Comparison of ENCODE assay signal across 28 cellular contexts in genomic region chr19:53957448-53958167, GRCh38. TPM values are rescaled to one million over a fixed set of nuclear protein-coding genes. Genes with fewer than 3 reads are reported as not detected.
DNase-seq lines count a peak whose midpoint lies in the region; ATAC-seq and TF ChIP-seq lines count a peak whose summit lies in the region.
"Had no signal": no experiment of that assay in that cellular context is flagged by ENCODE, and none has a peak within 500 bp of the region (broad histone marks: within the 10 kb centered on the region; RNA-seq: fewer than 3 reads in every experiment).

No MANE protein-coding gene starts in this region.

- CTCF ChIA-PET in WTC11 (lab: Charles Lee) (interaction anchor here (0.7 to 6.4 kb wide), 8 partner anchors 10 to 75 kb away, joined by 3 to 38 read pairs (median 6); partner anchors contain the start of gene PRKCG), MCF 10A (lab: Yijun Ruan, JAX) (interaction anchor here (0.8 kb wide), 1 partner anchor 65 kb away, joined by 3 read pairs; no protein-coding TSS in a partner anchor)

- H3K4me2 ChIP-seq in H9 (ENCODE audit: insufficient read depth, insufficient read length, low read length) = peak overlapping the region; percentile 99
- H3K4me2 ChIP-seq in neuronal stem cell (ENCODE audit: insufficient read depth, low read length, poor library complexity, severe bottlenecking) = no peak overlapping the region

- H3K14ac ChIP-seq in H9 (ENCODE audit: insufficient read depth, low read length) (peak overlapping the region; percentile 82; the same call in 1 of the 2 replicates), neuronal stem cell (ENCODE audit: low read length) (no peak overlapping the region)

- H2BK120ac ChIP-seq in H9 (ENCODE audit: low read depth, low read length, poor library complexity, severe bottlenecking) (peak overlapping the region; percentile 75), neuronal stem cell (ENCODE audit: low read depth, low read length) (no peak overlapping the region)

- H3K23me2 ChIP-seq in H9 (ENCODE audit: insufficient read length, low read depth, low read length, poor library complexity, severe bottlenecking) = peaks cover 41% of the 10 kb centered on the region

- H2AFZ ChIP-seq in H9 (ENCODE audit: low read length) (no peak overlapping the region), neuronal stem cell (ENCODE audit: low read length) (peak overlapping the region; percentile 66)
- H2AFZ ChIP-seq: parathyroid adenoma had no signal

- H2AK5ac ChIP-seq in H9 (ENCODE audit: insufficient read length, low read length) (peak overlapping the region; percentile 52), neuronal stem cell (ENCODE audit: low read depth, low read length) (no peak overlapping the region)

- H3K9me3 Mint-ChIP-seq in H9 (peaks cover 0 to 3% of the 10 kb centered on the region in 2 experiments; a peak in 1 of 5 replicates), WTC11 (no peaks in the 10 kb centered on the region), MCF 10A (ENCODE audit: unreplicated experiment) (no peaks in the 10 kb centered on the region), type B pancreatic cell (no peaks in the 10 kb centered on the region)
- H3K9me3 Mint-ChIP-seq: activated CD4-positive, alpha-beta T cell treated with anti-CD3 and anti-CD28 coated beads, Interleukin-2, amount 10 ng/mL, durations not matched to agents 24 days and 14 days; activated T-cell treated with anti-CD3 and anti-CD28 coated beads, Interleukin-2, amount 50 U/mL, for 24 hours had no signal

- intact Hi-C loops in MCF 10A (cut with micrococcal nuclease) = no loop called here

- no CpG with 5 or more reads among the region's 15 CpGs for WGBS in H9 (ENCODE audit: extremely low coverage, insufficient read length, low lambda C conversion rate)
- WGBS in neuronal stem cell (ENCODE audit: extremely low coverage in 2 of 2, insufficient read length in 2 of 2, insufficient replicate concordance in 1 of 2), 2 donors = no CpG with 5 or more reads among the region's 15 CpGs

- H3K9me3 ChIP-seq in H9 (ENCODE audit: control insufficient read depth, low read depth, low read length) (no peaks in the 10 kb centered on the region), neuronal stem cell (replicated peaks in 1 of 2; ENCODE audit: control insufficient read depth in 2 of 2, insufficient read depth in 1 of 2, low read depth in 1 of 2, low read length in 2 of 2) (no peaks in the 10 kb centered on the region)
- H3K9me3 ChIP-seq: esophagus squamous epithelium, HAP-1 had no signal

- H3K23ac ChIP-seq in H9 (ENCODE audit: insufficient read length, low read depth, low read length) (no peak overlapping the region), neuronal stem cell (ENCODE audit: low read depth, low read length, poor library complexity) (no peak overlapping the region)

- H2BK12ac ChIP-seq in H9 (ENCODE audit: insufficient read length, low read depth, low read length) (peak overlapping the region; percentile 96), neuronal stem cell (ENCODE audit: low read length) (no peak overlapping the region)

- peaks cover 50% of the 10 kb centered on the region for H3K27me3 Mint-ChIP-seq in H9 (ENCODE audit: low read depth)
- no peaks in the 10 kb centered on the region; the same call in 1 of the 2 replicates for H3K27me3 Mint-ChIP-seq in WTC11 (ENCODE audit: low read depth)
- H3K27me3 Mint-ChIP-seq in MCF 10A (ENCODE audit: insufficient read depth, unreplicated experiment) = peaks cover 58% of the 10 kb centered on the region
- H3K27me3 Mint-ChIP-seq in type B pancreatic cell = peaks cover 72% of the 10 kb centered on the region

- H3K4ac ChIP-seq in H9 (ENCODE audit: low read depth, low read length) (peak overlapping the region; percentile 68; the same call in 1 of the 2 replicates), neuronal stem cell (ENCODE audit: low read length) (no peak overlapping the region)

- H3K27ac ChIP-seq in H9 (ENCODE audit: insufficient read length, low read depth, low read length) (peak overlapping the region; percentile 87), neuronal stem cell (replicated peaks; ENCODE audit: low read length) (no peak overlapping the region)
- H3K27ac ChIP-seq: esophagus squamous epithelium, parathyroid adenoma, SK-N-MC had no signal

- H3K9ac ChIP-seq in H9 (ENCODE audit: extremely low read depth, insufficient read length, low read length) (peak overlapping the region; percentile 56), neuronal stem cell (ENCODE audit: low read depth, low read length, poor library complexity) (no peak overlapping the region)
- H3K9ac ChIP-seq: parathyroid adenoma had no signal

- no peaks in the 10 kb centered on the region for H4K20me1 ChIP-seq in H9 (ENCODE audit: control insufficient read depth, insufficient read depth, insufficient read length)

- H2BK5ac ChIP-seq in H9 (ENCODE audit: insufficient read length, low read length) (peak overlapping the region; percentile 11), neuronal stem cell (ENCODE audit: low read length) (no peak overlapping the region)

- H3K79me1 ChIP-seq in H9 (ENCODE audit: insufficient read depth, low read depth, low read length, poor library complexity, severe bottlenecking) (no peaks in the 10 kb centered on the region), neuronal stem cell (ENCODE audit: low read depth, low read length) (no peaks in the 10 kb centered on the region)

- peak overlapping the region; percentile 75 to 94 (median 84) for H3K27ac Mint-ChIP-seq in H9
- H3K27ac Mint-ChIP-seq in WTC11 = peak overlapping the region; percentile 77
- H3K27ac Mint-ChIP-seq in MCF 10A (ENCODE audit: low read depth, unreplicated experiment) = no peak overlapping the region
- no peak overlapping the region for H3K27ac Mint-ChIP-seq in type B pancreatic cell
- H3K27ac Mint-ChIP-seq: activated CD4-positive, alpha-beta T cell treated with anti-CD3 and anti-CD28 coated beads, Interleukin-2, amount 10 ng/mL, durations not matched to agents 24 days and 14 days; activated T-cell treated with anti-CD3 and anti-CD28 coated beads, Interleukin-2, amount 50 U/mL, for 24 hours; naive thymus-derived CD8-positive, alpha-beta T cell had no signal

- peak overlapping the region; percentile 96 for H3T11ph ChIP-seq in H9 (ENCODE audit: low read length)

- ATAC-seq in WTC11 = peak; percentile 46
- ATAC-seq: naive thymus-derived CD8-positive, alpha-beta T cell; right cardiac atrium had no signal

- H4K8ac ChIP-seq in H9 (replicated peaks; ENCODE audit: insufficient read length, low read depth, low read length) (no peak overlapping the region), neuronal stem cell (ENCODE audit: low read depth, low read length) (no peak overlapping the region)

- H3K4me3 ChIP-seq in iPS-11a (ENCODE audit: low read depth, low read length) = peak overlapping the region; percentile 20
- H3K4me3 ChIP-seq in neuronal stem cell (ENCODE audit: low read length in 2 of 2) = no peak overlapping the region
- H3K4me3 ChIP-seq: esophagus squamous epithelium, HAP-1, SK-N-MC had no signal

- no peaks in the 10 kb centered on the region for H3K79me2 ChIP-seq in H9 (ENCODE audit: insufficient read depth, low read length)
- H3K79me2 ChIP-seq: parathyroid adenoma had no signal

- H2BK15ac ChIP-seq in H9 (ENCODE audit: low read depth, low read length) (no peak overlapping the region), neuronal stem cell (ENCODE audit: low read length) (no peak overlapping the region)

- H3K4me1 Mint-ChIP-seq in H9 (peaks cover 44 to 59% of the 10 kb centered on the region in 2 experiments), WTC11 (peaks cover 49% of the 10 kb centered on the region), MCF 10A (ENCODE audit: insufficient read depth, unreplicated experiment) (peaks cover 5% of the 10 kb centered on the region), type B pancreatic cell (ENCODE audit: unreplicated experiment) (peaks cover 14% of the 10 kb centered on the region)

- peak overlapping the region; percentile 32 to 94 for H3K4me3 Mint-ChIP-seq in H9
- peak overlapping the region; percentile 79 for H3K4me3 Mint-ChIP-seq in WTC11
- H3K4me3 Mint-ChIP-seq in MCF 10A (ENCODE audit: unreplicated experiment) = no peak overlapping the region
- no peak overlapping the region for H3K4me3 Mint-ChIP-seq in type B pancreatic cell
- H3K4me3 Mint-ChIP-seq: activated CD4-positive, alpha-beta T cell treated with anti-CD3 and anti-CD28 coated beads, Interleukin-2, amount 10 ng/mL, durations not matched to agents 24 days and 14 days; activated T-cell treated with anti-CD3 and anti-CD28 coated beads, Interleukin-2, amount 50 U/mL, for 24 hours; naive thymus-derived CD8-positive, alpha-beta T cell had no signal

- POLR2A ChIA-PET in WTC11 (lab: Charles Lee) = interaction anchor here (0.7 kb wide), 2 partner anchors 11 to 21 kb away, joined by 3 read pairs; no protein-coding TSS in a partner anchor
- POLR2A ChIA-PET in MCF 10A (lab: Yijun Ruan, JAX) = no interaction called here

- DNase-seq in H9 (peak; percentile 63), WTC11 (ENCODE audit: low spot score) (no peak), neuronal stem cell (ENCODE audit: low spot score) (no peak), MCF 10A (ENCODE audit: unreplicated experiment) (no peak), type B pancreatic cell (ENCODE audit: extremely low spot score, unreplicated experiment) (no peak), AG08396 (ENCODE audit: low spot score) (no peak)
- DNase-seq: activated CD4-positive, alpha-beta T cell treated with anti-CD3 and anti-CD28 coated beads, Interleukin-2, amount 10 ng/mL, durations not matched to agents 24 days and 14 days; activated naive CD4-positive, alpha-beta T cell treated with Interleukin-2 at 50 U/mL for 16 hours; activated T-cell treated with anti-CD3 and anti-CD28 coated beads, Interleukin-2, amount 50 U/mL, for 24 hours; esophagus squamous epithelium; GF-D8; KG1; kidney; MM.1S; naive thymus-derived CD8-positive, alpha-beta T cell; NCI-H2029 treated with DMSO at 0.1 percent for 48 hours; NCI-H226; right cardiac atrium; stimulated activated CD4-positive, alpha-beta T cell treated with anti-CD3 and anti-CD28 coated beads, Interleukin-2, amount 100 ng/mL, for 48 hours had no signal

- TF ChIP-seq CTCF in H9 (conservative IDR thresholded peaks at IDR 0.05) (peak; percentile 19; the same call in 1 of the 3 replicates), WTC11 (IDR thresholded peaks at IDR 0.05) (no peak), MCF 10A (IDR thresholded peaks at IDR 0.05; ENCODE audit: unreplicated experiment) (no peak), type B pancreatic cell (conservative IDR thresholded peaks at IDR 0.05) (no peak)

- H3K36me3 ChIP-seq in neuronal stem cell (replicated peaks in 1 of 2; ENCODE audit: control insufficient read depth in 2 of 2, insufficient read depth in 2 of 2, low read length in 2 of 2) = no peaks in the 10 kb centered on the region
- H3K36me3 ChIP-seq: esophagus squamous epithelium, HAP-1 had no signal

- H3K4me1 ChIP-seq in H9 (ENCODE audit: insufficient read depth, low read length) (peaks cover 5% of the 10 kb centered on the region), neuronal stem cell (ENCODE audit: control insufficient read depth in 2 of 2, insufficient read depth in 1 of 2, low read depth in 1 of 2, low read length in 2 of 2) (peaks cover 18 to 23% of the 10 kb centered on the region in 2 donors)
- H3K4me1 ChIP-seq: esophagus squamous epithelium, HAP-1 had no signal

- H3K18ac ChIP-seq in H9 (ENCODE audit: insufficient read length, low read depth, low read length) (peak overlapping the region; percentile 73), neuronal stem cell (ENCODE audit: low read length) (no peak overlapping the region)

- H3K27me3 ChIP-seq in H9 (ENCODE audit: insufficient read depth, low read length) = no peaks in the 10 kb centered on the region; the same call in 1 of the 2 replicates
- peaks cover 0 to 38% (median 2%) of the 10 kb centered on the region in 3 experiments for H3K27me3 ChIP-seq in neuronal stem cell (ENCODE audit: control insufficient read depth in 3 of 3, insufficient read depth in 3 of 3, low read depth in 1 of 3, low read length in 3 of 3)

- no peak overlapping the region for H4K91ac ChIP-seq in H9 (ENCODE audit: insufficient read length, low read depth, low read length)
- no peak overlapping the region for H4K91ac ChIP-seq in neuronal stem cell (ENCODE audit: low read depth, low read length, poor library complexity)

- peak overlapping the region; percentile 65 for H2BK20ac ChIP-seq in H9 (ENCODE audit: low read depth, low read length, poor library complexity, severe bottlenecking)

- peaks cover 0 to 4% (median 0%) of the 10 kb centered on the region in 3 experiments; a peak in 2 of 7 replicates for H3K36me3 Mint-ChIP-seq in H9 (ENCODE audit: insufficient read depth in 1 of 3, low read depth in 3 of 3)
- H3K36me3 Mint-ChIP-seq in WTC11 = no peaks in the 10 kb centered on the region
- no peaks in the 10 kb centered on the region for H3K36me3 Mint-ChIP-seq in MCF 10A (ENCODE audit: insufficient read depth, unreplicated experiment)
- H3K36me3 Mint-ChIP-seq in type B pancreatic cell = peaks cover 4% of the 10 kb centered on the region

- H4K5ac ChIP-seq in H9 (ENCODE audit: insufficient read length, low read depth, low read length) = peak overlapping the region; percentile 97

- peak overlapping the region; percentile 43 for H3K56ac ChIP-seq in H9 (ENCODE audit: insufficient read length, low read depth, low read length)

- BruUV-seq in MCF 10A (replicated peaks; lab: Mats Ljungman, UMichigan) = no TSS peak

RNA-seq across cellular contexts. Expression of gene CACNG8, which starts 5.1 kb away (rescaled TPM):
- 6.0 and 7.1 TPM in 2 replicates for total RNA-seq in H9 (2021)
- total RNA-seq in WTC11 (2021) = 12.5 to 15.7 TPM (median 15.1 TPM) in 3 replicates
- polyA plus RNA-seq in neuronal stem cell (2013, experiment 1 of 2) = 0.60 TPM
- polyA plus RNA-seq in neuronal stem cell (2013, experiment 2 of 2) = 0.65 TPM
- 0.16 TPM in 1 of 2 replicates, not detected in the other for total RNA-seq in MCF 10A (2022)
- total RNA-seq in type B pancreatic cell (ENCODE audit: low replicate concordance) = 0.05 and 0.97 TPM in 2 replicates
- total RNA-seq: activated CD4-positive, alpha-beta T cell treated with anti-CD3 and anti-CD28 coated beads, Interleukin-2, amount 10 ng/mL, durations not matched to agents 24 days and 14 days; activated CD8-positive, alpha-beta memory T cell treated with anti-CD3 and anti-CD28 coated beads for 36 hours; esophagus squamous epithelium; liver; naive thymus-derived CD8-positive, alpha-beta T cell; T-helper 2 cell treated with Interferon-gamma antibody and Interleukin-4, amounts not matched to agents 100 ng/mL and 5 ng/mL, for 36 hours had no signal
- polyA plus RNA-seq: naive thymus-derived CD8-positive, alpha-beta T cell had no signal

RNA-seq across cellular contexts. Expression of gene CACNG6, which starts 33.8 kb away (rescaled TPM):
- total RNA-seq in H9 (2021) (1.6 and 2.0 TPM in 2 replicates), WTC11 (2021) (2.5 to 3.3 TPM (median 2.5 TPM) in 3 replicates), MCF 10A (2022) (not detected in 2 replicates), type B pancreatic cell (ENCODE audit: low replicate concordance) (0.27 and 0.98 TPM in 2 replicates)
- polyA plus RNA-seq in neuronal stem cell (2013, experiment 1 of 2) = 4.0 TPM
- polyA plus RNA-seq in neuronal stem cell (2013, experiment 2 of 2) = 3.9 TPM
- total RNA-seq: activated CD4-positive, alpha-beta T cell treated with anti-CD3 and anti-CD28 coated beads, Interleukin-2, amount 10 ng/mL, durations not matched to agents 24 days and 14 days; activated CD8-positive, alpha-beta memory T cell treated with anti-CD3 and anti-CD28 coated beads for 36 hours; kidney; liver; naive thymus-derived CD8-positive, alpha-beta T cell; right cardiac atrium; T-helper 2 cell treated with Interferon-gamma antibody and Interleukin-4, amounts not matched to agents 100 ng/mL and 5 ng/mL, for 36 hours had no signal
- polyA plus RNA-seq: adipose tissue; liver; naive thymus-derived CD8-positive, alpha-beta T cell; right cardiac atrium had no signal

RNA-seq across cellular contexts. Expression of gene CACNG7, which starts 48.5 kb away (rescaled TPM):
- total RNA-seq in H9 (2021) = 22.1 and 22.7 TPM in 2 replicates
- 33.3 to 44.1 TPM (median 43.2 TPM) in 3 replicates for total RNA-seq in WTC11 (2021)
- 121 TPM for polyA plus RNA-seq in neuronal stem cell (2013, experiment 1 of 2)
- polyA plus RNA-seq in neuronal stem cell (2013, experiment 2 of 2) = 117 TPM
- total RNA-seq in MCF 10A (2022) = not detected in 2 replicates
- 0.67 and 6.0 TPM in 2 replicates for total RNA-seq in type B pancreatic cell (ENCODE audit: low replicate concordance)
- total RNA-seq: activated CD4-positive, alpha-beta T cell treated with anti-CD3 and anti-CD28 coated beads, Interleukin-2, amount 10 ng/mL, durations not matched to agents 24 days and 14 days; activated CD8-positive, alpha-beta memory T cell treated with anti-CD3 and anti-CD28 coated beads for 36 hours; esophagus squamous epithelium; HT-29; kidney; liver; naive thymus-derived CD8-positive, alpha-beta T cell; right cardiac atrium; T-helper 2 cell treated with Interferon-gamma antibody and Interleukin-4, amounts not matched to agents 100 ng/mL and 5 ng/mL, for 36 hours had no signal
- polyA plus RNA-seq: adipose tissue; liver; naive thymus-derived CD8-positive, alpha-beta T cell had no signal

Comparison
In these comparisons a context has a peak if more than half of its experiments do, and no peak if none do; other contexts are left out.
1. H3K27ac Mint-ChIP-seq: peak in H9 (3 of 3) and WTC11 (single experiment); none in MCF 10A (single experiment) and type B pancreatic cell (single experiment).
2. H3K4me3 Mint-ChIP-seq: peak in H9 (2 of 2) and WTC11 (single experiment); none in MCF 10A (single experiment) and type B pancreatic cell (single experiment).